ENCODE assay signal across 8 cellular contexts in genomic region chr19:19062454-19063182, GRCh38. TPM values are rescaled to one million over a fixed set of nuclear protein-coding genes. Genes with fewer than 3 reads are reported as not detected.
DNase-seq lines count a peak whose midpoint lies in the region; ATAC-seq and TF ChIP-seq lines count a peak whose summit lies in the region.

No MANE protein-coding gene starts in this region.

- H3K4me3 ChIP-seq in KMS-11 (IDR thresholded peaks at IDR 0.05; ENCODE audit: insufficient read depth, low read depth, low read length), result no peak overlapping the region
- peak overlapping the region; percentile 49; the same call in 1 of the 2 replicates for H3K4me3 ChIP-seq in iPS-18c (ENCODE audit: insufficient read depth, low read depth, low read length)

- DNase-seq in CD14-positive monocyte (ENCODE audit: low spot score) (no peak), G401 (ENCODE audit: low spot score) (no peak)
- DNase-seq in activated T-cell treated with anti-CD3 and anti-CD28 coated beads, Interleukin-2, amount 50 U/mL, for 48 hours, result peak; percentile 49 to 51
- peak; percentile 13 for DNase-seq in stimulated activated CD4-positive, alpha-beta T cell treated with anti-CD3 and anti-CD28 coated beads, Interleukin-12 subunit alpha, Interleukin-12 subunit beta, amount 100 ng/mL, for 4 hours

- peaks cover 0 to 4% (median 2%) of the 10 kb centered on the region in 3 donors for H3K27me3 Mint-ChIP-seq in CD14-positive monocyte (ENCODE audit: low read depth in 3 of 3)

- no peaks in the 10 kb centered on the region for H4K20me1 ChIP-seq in KMS-11 (ENCODE audit: insufficient read depth)

- ATAC-seq in GM18502 (IDR thresholded peaks at IDR 0.05; ENCODE audit: poor library complexity, unreplicated experiment) (no peak), HG02870 (IDR thresholded peaks at IDR 0.05; ENCODE audit: unreplicated experiment) (no peak)

- peak overlapping the region in 2 of 7 donors; percentile 11 to 18 for H3K27ac Mint-ChIP-seq in CD14-positive monocyte

- H3K27me3 ChIP-seq in KMS-11 (ENCODE audit: insufficient read depth, low read depth), result no peaks in the 10 kb centered on the region

- H3K36me3 ChIP-seq in KMS-11 (ENCODE audit: insufficient read depth), result no peaks in the 10 kb centered on the region

- H3K79me2 ChIP-seq in KMS-11 (ENCODE audit: insufficient read depth, low read depth), result no peaks in the 10 kb centered on the region

- peak overlapping the region; percentile 66 for H3K4me2 ChIP-seq in KMS-11

- H3K9ac ChIP-seq in KMS-11, result peak overlapping the region; percentile 23; the same call in 1 of the 2 replicates

- intact Hi-C loops in CD14-positive monocyte (cut with micrococcal nuclease), result no loop called here

- no peaks in the 10 kb centered on the region for H3K9me3 ChIP-seq in iPS-18c (ENCODE audit: control insufficient read depth, insufficient read depth, low read length)

- peaks cover 19 to 33% of the 10 kb centered on the region in 2 donors for H3K36me3 Mint-ChIP-seq in CD14-positive monocyte

- peak overlapping the region; percentile 59; the same call in 1 of the 2 replicates for H2AFZ ChIP-seq in KMS-11 (ENCODE audit: low read depth)

- peaks cover 26% of the 10 kb centered on the region for H3K4me1 Mint-ChIP-seq in CD14-positive monocyte

- peaks cover 0 to 3% (median 0%) of the 10 kb centered on the region in 7 donors for H3K9me3 Mint-ChIP-seq in CD14-positive monocyte

- H3K4me1 ChIP-seq in KMS-11 (ENCODE audit: low read depth, poor library complexity, severe bottlenecking), result peaks cover 10% of the 10 kb centered on the region

- H3K27ac ChIP-seq in KMS-11, result no peak overlapping the region

- TF ChIP-seq CTCF in CD14-positive monocyte (IDR thresholded peaks at IDR 0.05), result no peak
- TF ChIP-seq CTCF in KMS-11 (conservative IDR thresholded peaks at IDR 0.05; ENCODE audit: low read depth, low read length), result no peak

- in situ Hi-C loops in G401 (cut with HindIII; ENCODE audit: low sequenced_read_pairs), result no loop called here

- H3K4me3 Mint-ChIP-seq in CD14-positive monocyte, result peak overlapping the region; percentile 83

RNA-seq across cellular contexts. Expression of gene SLC25A42, which starts 1.2 kb away (rescaled TPM):
- 1 to 10 TPM in 1 of 2 donors, under 1 TPM in 1; 0.68 to 1.1 TPM for polyA plus RNA-seq in CD14-positive monocyte
- 2.3 and 3.0 TPM in 2 replicates for total RNA-seq in G401 (2014; rRNA removed; shearing (Covaris generic))

RNA-seq across cellular contexts. Expression of gene ARMC6, which starts 29.2 kb away (rescaled TPM):
- polyA plus RNA-seq in CD14-positive monocyte, result 10 to 100 TPM; 26.1 to 29.6 TPM
- total RNA-seq in G401 (2014; rRNA removed; shearing (Covaris generic)), result 86.0 and 90.0 TPM in 2 replicates

RNA-seq across cellular contexts. Expression of gene SUGP2, which starts 29.3 kb away (rescaled TPM):
- 1 to 10 TPM; 7.6 to 8.2 TPM for polyA plus RNA-seq in CD14-positive monocyte
- total RNA-seq in G401 (2014; rRNA removed; shearing (Covaris generic)), result 37.5 and 62.9 TPM in 2 replicates

Comparison
In these comparisons a context has a peak if more than half of its experiments do, and no peak if none do; other contexts are left out.
1. DNase-seq: peak in activated T-cell treated with anti-CD3 and anti-CD28 coated beads, Interleukin-2, amount 50 U/mL, for 48 hours (2 of 2) and stimulated activated CD4-positive, alpha-beta T cell treated with anti-CD3 and anti-CD28 coated beads, Interleukin-12 subunit alpha, Interleukin-12 subunit beta, amount 100 ng/mL, for 4 hours (single experiment); none in CD14-positive monocyte (single experiment) and G401 (single experiment).